ENCODE assay signal across 8 cellular contexts in the genomic region with DNA sequence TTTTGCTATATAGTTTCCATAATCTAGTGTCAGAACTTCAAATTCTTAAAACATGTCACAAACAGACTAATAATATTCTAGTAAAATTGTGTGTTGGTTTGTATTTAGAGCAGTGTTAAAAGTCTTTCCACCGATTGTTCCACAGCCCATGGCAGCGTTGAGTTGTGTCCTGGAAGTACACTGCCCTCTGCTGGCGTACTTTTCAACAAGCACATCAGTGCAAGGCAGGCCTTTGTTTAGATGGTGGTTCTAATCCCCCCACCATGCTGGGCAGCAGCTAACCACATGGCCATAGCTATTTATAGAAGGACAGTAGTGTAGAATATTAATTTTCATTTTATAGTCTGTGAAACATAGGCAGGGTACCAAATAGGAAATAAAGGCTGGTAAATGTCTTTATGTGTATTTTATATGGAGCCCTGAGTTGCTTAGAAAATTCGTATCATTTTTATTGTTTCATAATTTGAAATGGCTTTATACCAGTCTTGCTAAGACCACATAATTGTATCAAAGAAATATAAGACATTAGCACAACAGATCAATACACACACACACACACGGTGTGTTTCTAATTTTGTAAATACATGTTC.
DNase-seq lines count a peak whose midpoint lies in the region; ATAC-seq and TF ChIP-seq lines count a peak whose summit lies in the region.

No MANE protein-coding gene starts in this region.

- TF ChIP-seq CTCF in GM12874 (IDR thresholded peaks at IDR 0.05; ENCODE audit: insufficient read depth, low read depth, low read length) (peak; percentile 74), SK-N-SH (IDR thresholded peaks at IDR 0.05) (peak; percentile 71), prostate gland (IDR thresholded peaks at IDR 0.05) (peak; percentile 11 to 77 (median 66))

- H3K27me3 ChIP-seq in SK-N-SH (ENCODE audit: insufficient read depth) (no peaks in the 10 kb centered on the region), prostate gland (replicated peaks; ENCODE audit: insufficient read depth) (no peaks in the 10 kb centered on the region)

- no peaks in the 10 kb centered on the region for H3K27me3 Mint-ChIP-seq in activated naive CD8-positive, alpha-beta T cell treated with anti-CD3 and anti-CD28 coated beads, Interleukin-2, amount 10 ng/mL, durations not matched to agents 7 days and 5 days

- H3K36me3 ChIP-seq in SK-N-SH (replicated peaks in 1 of 2; ENCODE audit: control insufficient read depth in 1 of 2, insufficient read depth in 2 of 2, low read length in 1 of 2) = no peaks in the 10 kb centered on the region
- H3K36me3 ChIP-seq in prostate gland = no peaks in the 10 kb centered on the region

- no peaks in the 10 kb centered on the region for H3K4me1 ChIP-seq in SK-N-SH (ENCODE audit: control insufficient read depth in 1 of 2, insufficient read depth in 2 of 2, low read depth in 1 of 2, low read length in 1 of 2)
- peaks cover 5% of the 10 kb centered on the region for H3K4me1 ChIP-seq in prostate gland (replicated peaks)

- H4K20me1 ChIP-seq in SK-N-SH (ENCODE audit: insufficient read depth) = no peaks in the 10 kb centered on the region

- ATAC-seq in HG02571 (IDR thresholded peaks at IDR 0.05; ENCODE audit: unreplicated experiment) (peak; percentile 94), Right ventricle myocardium superior (ENCODE audit: poor library complexity) (peak; percentile 92), HG03571 (IDR thresholded peaks at IDR 0.05; ENCODE audit: unreplicated experiment) (no peak)
- ATAC-seq in activated naive CD8-positive, alpha-beta T cell treated with anti-CD3 and anti-CD28 coated beads, Interleukin-2, amount 10 ng/mL, durations not matched to agents 7 days and 5 days (ENCODE audit: low read depth) = peak; percentile 82

- H2AFZ ChIP-seq in SK-N-SH (ENCODE audit: low read depth) = no peak overlapping the region

- CTCF ChIA-PET in SK-N-SH (lab: Yijun Ruan, JAX) = interaction anchor here (0.6 to 1.7 kb wide), 9 partner anchors 9 to 965 kb away, joined by 3 to 11 read pairs (median 4); no protein-coding TSS in a partner anchor

- H3K27ac ChIP-seq in SK-N-SH (ENCODE audit: low read depth in 2 of 2, low read length in 1 of 2) (no peak overlapping the region), prostate gland (no peak overlapping the region)

- H3K9ac ChIP-seq in SK-N-SH = no peak overlapping the region

- H3K9me2 ChIP-seq in SK-N-SH = no peaks in the 10 kb centered on the region

- H3F3A ChIP-seq in SK-N-SH (replicated peaks; ENCODE audit: insufficient read depth) = no peaks in the 10 kb centered on the region

- H3K4me2 ChIP-seq in SK-N-SH = no peak overlapping the region

- H3K36me3 Mint-ChIP-seq in activated naive CD8-positive, alpha-beta T cell treated with anti-CD3 and anti-CD28 coated beads, Interleukin-2, amount 10 ng/mL, durations not matched to agents 7 days and 5 days = no peaks in the 10 kb centered on the region

- no peaks in the 10 kb centered on the region for H3K9me3 ChIP-seq in SK-N-SH
- no peaks in the 10 kb centered on the region for H3K9me3 ChIP-seq in prostate gland

- no peaks in the 10 kb centered on the region for H3K4me1 Mint-ChIP-seq in activated naive CD8-positive, alpha-beta T cell treated with anti-CD3 and anti-CD28 coated beads, Interleukin-2, amount 10 ng/mL, durations not matched to agents 7 days and 5 days

- peak; percentile 75 for DNase-seq in NCI-H1048 (lab: John Stamatoyannopoulos, UW)
- peak; percentile 25 for DNase-seq in SK-N-SH
- no peak for DNase-seq in activated naive CD8-positive, alpha-beta T cell treated with anti-CD3 and anti-CD28 coated beads, Interleukin-2, amount 10 ng/mL, durations not matched to agents 7 days and 5 days
- peak; percentile 44 for DNase-seq in Right ventricle myocardium superior
- peak; percentile 68 for DNase-seq in prostate gland (ENCODE audit: low spot score)

- TF ChIP-seq EP300 in SK-N-SH (IDR thresholded peaks at IDR 0.05; ENCODE audit: borderline replicate concordance in 1 of 2, low read depth in 1 of 2, low read length in 1 of 2) = no peak

- intact Hi-C loops in Right ventricle myocardium superior (cut with DNase I) = loop anchor here (10.0 kb wide), 3 partner anchors 143 to 963 kb away; no protein-coding TSS in a partner anchor
- intact Hi-C loops in prostate gland (cut with DNase I) = loop anchor here (2.0 kb wide), 1 partner anchor 145 kb away; no protein-coding TSS in a partner anchor

- TF ChIP-seq RAD21 in SK-N-SH (IDR thresholded peaks at IDR 0.05; ENCODE audit: low read length) = peak; percentile 74

- POLR2A ChIA-PET in SK-N-SH (lab: Yijun Ruan, JAX) = no interaction called here
- POLR2A ChIA-PET in activated naive CD8-positive, alpha-beta T cell treated with anti-CD3 and anti-CD28 coated beads, Interleukin-2, amount 10 ng/mL, durations not matched to agents 7 days and 5 days (lab: Charles Lee) = no interaction called here

- no peaks in the 10 kb centered on the region for H3K79me2 ChIP-seq in SK-N-SH (ENCODE audit: insufficient read depth)

- peak overlapping the region in 1 of 2 experiments; percentile 43; a peak in 1 of 4 replicates for H3K4me3 ChIP-seq in SK-N-SH (ENCODE audit: low read depth in 2 of 2, low read length in 1 of 2)
- no peak overlapping the region for H3K4me3 ChIP-seq in prostate gland

- H3K9me3 Mint-ChIP-seq in activated naive CD8-positive, alpha-beta T cell treated with anti-CD3 and anti-CD28 coated beads, Interleukin-2, amount 10 ng/mL, durations not matched to agents 7 days and 5 days = no peaks in the 10 kb centered on the region

- WGBS in SK-N-SH (ENCODE audit: low lambda C conversion rate) = 34% methylated on average over 5 of the region's 5 CpGs
- WGBS in prostate gland = 34% methylated on average over 5 of the region's 5 CpGs

- H3K4me3 Mint-ChIP-seq in activated naive CD8-positive, alpha-beta T cell treated with anti-CD3 and anti-CD28 coated beads, Interleukin-2, amount 10 ng/mL, durations not matched to agents 7 days and 5 days = no peak overlapping the region

- H3K27ac Mint-ChIP-seq in activated naive CD8-positive, alpha-beta T cell treated with anti-CD3 and anti-CD28 coated beads, Interleukin-2, amount 10 ng/mL, durations not matched to agents 7 days and 5 days = no peak overlapping the region

- TF ChIP-seq POLR2A in prostate gland (IDR thresholded peaks at IDR 0.05) = no peak

TF ChIP-seq in SK-N-SH, 30 proteins besides CTCF, POLR2A, EP300 and RAD21:
- TF ChIP-seq EZH2phosphoT487 (IDR thresholded peaks at IDR 0.05; ENCODE audit: borderline replicate concordance, low read depth) (no peak), ELF1 (IDR thresholded peaks at IDR 0.05) (no peak), SMC3 (IDR thresholded peaks at IDR 0.05; ENCODE audit: low read depth, low read length) (peak; percentile 60)
